In the genomic region with DNA sequence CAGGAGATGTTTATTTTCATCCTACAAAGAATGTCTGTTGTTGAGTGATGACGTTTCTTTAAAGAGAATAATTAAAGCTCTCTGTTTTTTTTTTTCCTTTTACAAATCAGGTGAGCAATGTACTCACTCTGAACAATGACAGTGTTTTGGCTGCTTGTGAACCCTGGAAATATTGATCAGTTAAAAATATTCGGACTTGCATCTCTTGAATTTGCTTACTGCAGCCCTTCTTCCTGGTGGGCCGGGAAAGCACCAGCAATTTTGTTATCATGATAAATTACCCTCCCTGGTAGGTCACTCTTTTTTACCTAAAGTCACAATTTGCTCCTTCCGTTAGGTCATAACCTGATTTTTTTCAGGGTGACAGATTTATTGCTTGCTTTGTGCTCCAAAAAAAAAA, we compare ENCODE assay signal across 25 cellular contexts.
"Had no signal": no experiment of that assay in that cellular context is flagged by ENCODE, and none has a peak within 500 bp of the region (broad histone marks: within the 10 kb centered on the region; RNA-seq: fewer than 3 reads in every experiment).

No MANE protein-coding gene starts in this region.

- ATAC-seq: esophagus mucosa had no signal

- DNase-seq: activated CD4-positive, alpha-beta memory T cell treated with anti-CD3 and anti-CD28 coated beads, Interleukin-2, amount 10 ng/mL, durations not matched to agents 7 days and 5 days; activated CD4-positive, alpha-beta T cell treated with anti-CD3 and anti-CD28 coated beads for 1 hour; activated CD4-positive, alpha-beta T cell treated with anti-CD3 and anti-CD28 coated beads for 4 hours; activated CD4-positive, alpha-beta T cell treated with anti-CD3 and anti-CD28 coated beads, Interleukin-2, amount 10 ng/mL, durations not matched to agents 7 days and 5 days; activated CD4-positive, alpha-beta T cell treated with anti-CD3 and anti-CD28 coated beads, Interleukin-2, amount 50 U/mL, for 4 hours; activated CD8-positive, alpha-beta memory T cell treated with anti-CD3 and anti-CD28 coated beads, Interleukin-2, amount 50 U/mL, for 48 hours; activated gamma-delta T cell; activated naive CD4-positive, alpha-beta T cell; activated naive CD4-positive, alpha-beta T cell treated with anti-CD3 and anti-CD28 coated beads, Interleukin-2, amount 10 ng/mL, durations not matched to agents 7 days and 5 days; activated naive CD8-positive, alpha-beta T cell treated with anti-CD3 and anti-CD28 coated beads, Interleukin-2, amount 10 ng/mL, durations not matched to agents 7 days and 5 days; activated T-cell treated with anti-CD3 and anti-CD28 coated beads for 4 hours; activated T-cell treated with anti-CD3 and anti-CD28 coated beads, Interleukin-2, amount 50 U/mL, for 24 hours; caudate nucleus; cortex of kidney; effector CD4-positive, alpha-beta T cell; foreskin fibroblast; heart left ventricle; T-helper 2 cell had no signal

- H3K27ac ChIP-seq: heart left ventricle had no signal

- H3K36me3 ChIP-seq: heart left ventricle had no signal

- H3K36me3 Mint-ChIP-seq: activated naive CD4-positive, alpha-beta T cell treated with anti-CD3 and anti-CD28 coated beads, Interleukin-2, amount 10 ng/mL, durations not matched to agents 7 days and 5 days; activated naive CD4-positive, alpha-beta T cell treated with anti-CD3 and anti-CD28 coated beads, Interleukin-2, amount 50 U/mL, for 72 hours; activated naive CD8-positive, alpha-beta T cell treated with anti-CD3 and anti-CD28 coated beads, Interleukin-2, amount 10 ng/mL, durations not matched to agents 7 days and 5 days had no signal

- H3K9me3 ChIP-seq: heart left ventricle had no signal

- H3K9me3 Mint-ChIP-seq: activated CD4-positive, alpha-beta memory T cell treated with anti-CD3 and anti-CD28 coated beads, Interleukin-2, amount 10 ng/mL, durations not matched to agents 7 days and 5 days; activated naive CD4-positive, alpha-beta T cell treated with anti-CD3 and anti-CD28 coated beads, Interleukin-2, amount 10 ng/mL, durations not matched to agents 7 days and 5 days; activated naive CD4-positive, alpha-beta T cell treated with anti-CD3 and anti-CD28 coated beads, Interleukin-2, amount 50 U/mL, for 72 hours; activated naive CD8-positive, alpha-beta T cell treated with anti-CD3 and anti-CD28 coated beads, Interleukin-2, amount 10 ng/mL, durations not matched to agents 7 days and 5 days; activated T-cell treated with anti-CD3 and anti-CD28 coated beads, Interleukin-2, amount 50 U/mL, for 24 hours; activated T-cell treated with anti-CD3 and anti-CD28 coated beads, Interleukin-2, amount 50 U/mL, for 72 hours had no signal

- H3K27ac Mint-ChIP-seq: activated CD4-positive, alpha-beta memory T cell treated with anti-CD3 and anti-CD28 coated beads, Interleukin-2, amount 10 ng/mL, durations not matched to agents 7 days and 5 days; activated CD4-positive, alpha-beta T cell treated with anti-CD3 and anti-CD28 coated beads, Interleukin-2, amount 10 ng/mL, durations not matched to agents 7 days and 5 days; activated naive CD4-positive, alpha-beta T cell treated with anti-CD3 and anti-CD28 coated beads, Interleukin-2, amount 10 ng/mL, durations not matched to agents 7 days and 5 days; activated naive CD4-positive, alpha-beta T cell treated with anti-CD3 and anti-CD28 coated beads, Interleukin-2, amount 50 U/mL, for 72 hours; activated naive CD8-positive, alpha-beta T cell treated with anti-CD3 and anti-CD28 coated beads, Interleukin-2, amount 10 ng/mL, durations not matched to agents 7 days and 5 days; activated T-cell treated with anti-CD3 and anti-CD28 coated beads, Interleukin-2, amount 50 U/mL, for 24 hours; activated T-cell treated with anti-CD3 and anti-CD28 coated beads, Interleukin-2, amount 50 U/mL, for 72 hours had no signal

- H3K4me3 Mint-ChIP-seq: activated CD4-positive, alpha-beta memory T cell treated with anti-CD3 and anti-CD28 coated beads, Interleukin-2, amount 10 ng/mL, durations not matched to agents 7 days and 5 days; activated CD4-positive, alpha-beta T cell treated with anti-CD3 and anti-CD28 coated beads, Interleukin-2, amount 10 ng/mL, durations not matched to agents 7 days and 5 days; activated naive CD4-positive, alpha-beta T cell treated with anti-CD3 and anti-CD28 coated beads, Interleukin-2, amount 10 ng/mL, durations not matched to agents 7 days and 5 days; activated naive CD8-positive, alpha-beta T cell treated with anti-CD3 and anti-CD28 coated beads, Interleukin-2, amount 10 ng/mL, durations not matched to agents 7 days and 5 days; activated T-cell treated with anti-CD3 and anti-CD28 coated beads, Interleukin-2, amount 50 U/mL, for 24 hours; activated T-cell treated with anti-CD3 and anti-CD28 coated beads, Interleukin-2, amount 50 U/mL, for 72 hours had no signal

- FAIRE-seq: astrocyte, colon, endometrium, frontal cortex had no signal

- H3K4me3 ChIP-seq: heart left ventricle had no signal

- H3K27me3 ChIP-seq: heart left ventricle had no signal

- H3K4me1 Mint-ChIP-seq: activated CD4-positive, alpha-beta memory T cell treated with anti-CD3 and anti-CD28 coated beads, Interleukin-2, amount 10 ng/mL, durations not matched to agents 7 days and 5 days; activated CD4-positive, alpha-beta T cell treated with anti-CD3 and anti-CD28 coated beads, Interleukin-2, amount 10 ng/mL, durations not matched to agents 7 days and 5 days; activated naive CD4-positive, alpha-beta T cell treated with anti-CD3 and anti-CD28 coated beads, Interleukin-2, amount 10 ng/mL, durations not matched to agents 7 days and 5 days; activated naive CD8-positive, alpha-beta T cell treated with anti-CD3 and anti-CD28 coated beads, Interleukin-2, amount 10 ng/mL, durations not matched to agents 7 days and 5 days had no signal

- H3K4me1 ChIP-seq: heart left ventricle had no signal
